In the genomic region with DNA sequence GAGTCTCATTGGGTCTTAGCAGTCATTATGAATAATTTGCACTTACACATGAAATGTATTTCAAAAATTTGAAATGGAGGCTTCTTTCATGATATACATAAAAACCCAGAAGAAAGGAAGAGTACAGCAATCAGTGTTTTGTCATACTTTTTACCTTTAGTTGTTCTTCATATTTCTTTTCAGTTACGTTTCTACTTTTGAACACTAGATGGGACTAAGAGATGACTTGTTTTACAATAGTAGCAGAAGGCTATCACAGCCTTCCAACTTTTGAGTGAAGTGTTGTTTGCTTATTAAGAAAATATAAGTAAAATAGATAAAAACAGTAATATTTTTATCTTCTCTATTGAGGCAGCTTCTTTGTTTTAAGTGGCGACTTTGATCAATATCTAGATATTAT, we compare ENCODE assay signal across 13 cellular contexts. TPM values are rescaled to one million over a fixed set of nuclear protein-coding genes. Genes with fewer than 3 reads are reported as not detected.
DNase-seq lines count a peak whose midpoint lies in the region; ATAC-seq and TF ChIP-seq lines count a peak whose summit lies in the region.
"Had no signal": no experiment of that assay in that cellular context is flagged by ENCODE, and none has a peak within 500 bp of the region (broad histone marks: within the 10 kb centered on the region; RNA-seq: fewer than 3 reads in every experiment).

No MANE protein-coding gene starts in this region.

- intact Hi-C loops in natural killer cell (cut with micrococcal nuclease) (loop anchor here (1.0 to 10.0 kb wide), 2 partner anchors 58 to 206 kb away; no protein-coding TSS in a partner anchor), left ventricle myocardium superior (cut with micrococcal nuclease) (no loop called here)

- H3K4me3 ChIP-seq in epithelial cell of proximal tubule (ENCODE audit: low read depth, low read length), result no peak overlapping the region
- H3K4me3 ChIP-seq: upper lobe of right lung had no signal

- TF ChIP-seq CTCF in natural killer cell (IDR thresholded peaks at IDR 0.05) (peak; percentile 53), epithelial cell of proximal tubule (conservative IDR thresholded peaks at IDR 0.05; ENCODE audit: low read depth, low read length) (peak; percentile 48)

- H3K27me3 Mint-ChIP-seq in natural killer cell (ENCODE audit: low read depth in 2 of 2), result no peaks in the 10 kb centered on the region
- H3K27me3 Mint-ChIP-seq in natural killer cell treated with Interleukin-12 subunit alpha and Interleukin-12 subunit beta and Interleukin-15 and Interleukin-18, amount 100 ng/mL, for 72 hours, result no peaks in the 10 kb centered on the region

- ATAC-seq in natural killer cell, result peak in 2 of 3 donors; percentile 51 to 61
- ATAC-seq in natural killer cell treated with Interleukin-12 subunit alpha and Interleukin-12 subunit beta and Interleukin-15 and Interleukin-18, amount 100 ng/mL, for 72 hours, result no peak
- no peak for ATAC-seq in GM21619 (IDR thresholded peaks at IDR 0.05; ENCODE audit: unreplicated experiment)
- no peak for ATAC-seq in left ventricle myocardium superior
- ATAC-seq: activated T-cell treated with anti-CD3 and anti-CD28 coated beads, Interleukin-2, amount 50 U/mL, for 72 hours; esophagus mucosa; upper lobe of right lung had no signal

- no peaks in the 10 kb centered on the region for H3K36me3 Mint-ChIP-seq in natural killer cell
- H3K36me3 Mint-ChIP-seq in natural killer cell treated with Interleukin-12 subunit alpha and Interleukin-12 subunit beta and Interleukin-15 and Interleukin-18, amount 100 ng/mL, for 72 hours, result peaks cover 5% of the 10 kb centered on the region

- peaks cover 18 to 23% of the 10 kb centered on the region in 2 donors for H3K4me1 Mint-ChIP-seq in natural killer cell
- H3K4me1 Mint-ChIP-seq in natural killer cell treated with Interleukin-12 subunit alpha and Interleukin-12 subunit beta and Interleukin-15 and Interleukin-18, amount 100 ng/mL, for 72 hours (ENCODE audit: low read depth in 2 of 2), result peaks cover 21 to 27% of the 10 kb centered on the region in 2 donors

- no peak overlapping the region for H3K4me3 Mint-ChIP-seq in natural killer cell
- H3K4me3 Mint-ChIP-seq in natural killer cell treated with Interleukin-12 subunit alpha and Interleukin-12 subunit beta and Interleukin-15 and Interleukin-18, amount 100 ng/mL, for 72 hours, result no peak overlapping the region
- H3K4me3 Mint-ChIP-seq: activated T-cell treated with anti-CD3 and anti-CD28 coated beads, Interleukin-2, amount 50 U/mL, for 72 hours had no signal

- H3K9me3 Mint-ChIP-seq in natural killer cell, result no peaks in the 10 kb centered on the region
- no peaks in the 10 kb centered on the region for H3K9me3 Mint-ChIP-seq in natural killer cell treated with Interleukin-12 subunit alpha and Interleukin-12 subunit beta and Interleukin-15 and Interleukin-18, amount 100 ng/mL, for 72 hours
- H3K9me3 Mint-ChIP-seq: activated T-cell treated with anti-CD3 and anti-CD28 coated beads, Interleukin-2, amount 50 U/mL, for 72 hours had no signal

- H3K27ac Mint-ChIP-seq in natural killer cell, result no peak overlapping the region
- H3K27ac Mint-ChIP-seq in natural killer cell treated with Interleukin-12 subunit alpha and Interleukin-12 subunit beta and Interleukin-15 and Interleukin-18, amount 100 ng/mL, for 72 hours, result no peak overlapping the region
- H3K27ac Mint-ChIP-seq: activated T-cell treated with anti-CD3 and anti-CD28 coated beads, Interleukin-2, amount 50 U/mL, for 72 hours had no signal

- DNase-seq in natural killer cell (no peak), OCI-M1 (lab: John Stamatoyannopoulos, UW) (peak; percentile 35), epithelial cell of proximal tubule (ENCODE audit: low read depth) (no peak), NCI-H1048 (lab: John Stamatoyannopoulos, UW) (no peak), left ventricle myocardium superior (no peak), NCI-H146 treated with DMSO at 0.1 percent for 48 hours (lab: John Stamatoyannopoulos, UW; ENCODE audit: unreplicated experiment) (no peak)
- DNase-seq in natural killer cell treated with Interleukin-12 subunit alpha and Interleukin-12 subunit beta and Interleukin-15 and Interleukin-18, amount 100 ng/mL, for 72 hours (ENCODE audit: low spot score), result no peak
- DNase-seq: activated T-cell treated with anti-CD3 and anti-CD28 coated beads, Interleukin-2, amount 50 U/mL, for 72 hours; C1 segment of cervical spinal cord; NCI-H2081 treated with DMSO at 0.1 percent for 48 hours; upper lobe of right lung had no signal

RNA-seq across cellular contexts. Expression of a gene that starts 58.1 kb away (rescaled TPM):
- total RNA-seq in natural killer cell, result 10 to 100 TPM; 24.1 to 42.4 (median 27.5) TPM
- total RNA-seq in natural killer cell treated with Interleukin-12 subunit alpha and Interleukin-12 subunit beta and Interleukin-15 and Interleukin-18, amount 100 ng/mL, for 72 hours, result 10 to 100 TPM in 1 of 2 donors, 1 to 10 TPM in 1; 7.4 to 12.5 TPM
- 6.3 and 9.6 TPM in 2 replicates for total RNA-seq in epithelial cell of proximal tubule
- total RNA-seq in left ventricle myocardium superior, result 4.3 TPM

Comparison
In these comparisons a context has a peak if more than half of its experiments do, and no peak if none do; other contexts are left out.
1. ATAC-seq: peak in natural killer cell (2 of 3); none in natural killer cell treated with Interleukin-12 subunit alpha and Interleukin-12 subunit beta and Interleukin-15 and Interleukin-18, amount 100 ng/mL, for 72 hours (0 of 2), GM21619 (single experiment) and left ventricle myocardium superior (single experiment).